In genomic region chr1:54972436-54972835, GRCh38 we compare ENCODE assay signal across 19 cellular contexts. TPM values are rescaled to one million over a fixed set of nuclear protein-coding genes. Genes with fewer than 3 reads are reported as not detected.
"Had no signal": no experiment of that assay in that cellular context is flagged by ENCODE, and none has a peak within 500 bp of the region (broad histone marks: within the 10 kb centered on the region; RNA-seq: fewer than 3 reads in every experiment).

No MANE protein-coding gene starts in this region.

- H3K9me3 Mint-ChIP-seq: activated B cell treated with CpG ODN at 0.5 μM for 24 hours; activated CD8-positive, alpha-beta T cell treated with anti-CD3 and anti-CD28 coated beads for 36 hours; activated naive CD4-positive, alpha-beta T cell treated with anti-CD3 and anti-CD28 coated beads for 36 hours; activated naive CD8-positive, alpha-beta T cell treated with anti-CD3 and anti-CD28 coated beads, Interleukin-2, amount 50 U/mL, for 24 hours; activated T-helper 17 cell treated with anti-CD3 and anti-CD28 coated beads, Interleukin-2, amount 50 U/mL, for 72 hours; nephron progenitor cell had no signal

- H3K4me3 ChIP-seq: cardiac muscle cell, dorsolateral prefrontal cortex, esophagus muscularis mucosa, suprapubic skin, upper lobe of left lung had no signal

- H3K27ac Mint-ChIP-seq: activated B cell treated with CpG ODN at 0.5 μM for 24 hours; activated CD8-positive, alpha-beta T cell treated with anti-CD3 and anti-CD28 coated beads for 36 hours; activated naive CD4-positive, alpha-beta T cell treated with anti-CD3 and anti-CD28 coated beads for 36 hours; activated naive CD8-positive, alpha-beta T cell treated with anti-CD3 and anti-CD28 coated beads, Interleukin-2, amount 50 U/mL, for 24 hours; activated T-helper 17 cell treated with anti-CD3 and anti-CD28 coated beads, Interleukin-2, amount 50 U/mL, for 72 hours; nephron progenitor cell; T-helper 17 cell had no signal

- DNase-seq: activated B cell treated with CpG ODN at 0.5 μM for 24 hours; activated CD4-positive, alpha-beta T cell treated with anti-CD3 and anti-CD28 coated beads for 48 hours; activated CD8-positive, alpha-beta T cell treated with anti-CD3 and anti-CD28 coated beads for 36 hours; activated naive CD4-positive, alpha-beta T cell treated with anti-CD3 and anti-CD28 coated beads for 36 hours; activated naive CD8-positive, alpha-beta T cell treated with anti-CD3 and anti-CD28 coated beads, Interleukin-2, amount 50 U/mL, for 24 hours; stimulated activated naive CD8-positive, alpha-beta T cell treated with anti-CD3 and anti-CD28 coated beads, Interleukin-15, Interleukin-2, amounts not matched to agents 100 U/mL and 50 U/mL, for 24 hours; T-helper 17 cell had no signal

- H3K4me3 Mint-ChIP-seq: activated B cell treated with CpG ODN at 0.5 μM for 24 hours; activated CD8-positive, alpha-beta T cell treated with anti-CD3 and anti-CD28 coated beads for 36 hours; activated naive CD4-positive, alpha-beta T cell treated with anti-CD3 and anti-CD28 coated beads for 36 hours; activated naive CD8-positive, alpha-beta T cell treated with anti-CD3 and anti-CD28 coated beads, Interleukin-2, amount 50 U/mL, for 24 hours; activated T-helper 17 cell treated with anti-CD3 and anti-CD28 coated beads, Interleukin-2, amount 50 U/mL, for 72 hours; nephron progenitor cell; T-helper 17 cell had no signal

- H3K36me3 ChIP-seq: cardiac muscle cell, esophagus muscularis mucosa, suprapubic skin, upper lobe of left lung had no signal

- H3K9me3 ChIP-seq: esophagus muscularis mucosa, suprapubic skin, upper lobe of left lung had no signal

- H3K27me3 ChIP-seq: suprapubic skin, upper lobe of left lung had no signal

- H3K4me1 Mint-ChIP-seq: activated naive CD8-positive, alpha-beta T cell treated with anti-CD3 and anti-CD28 coated beads, Interleukin-2, amount 50 U/mL, for 24 hours; T-helper 17 cell had no signal

- H3K27ac ChIP-seq: cardiac muscle cell, suprapubic skin, upper lobe of left lung had no signal

- ATAC-seq: activated CD8-positive, alpha-beta T cell treated with anti-CD3 and anti-CD28 coated beads for 36 hours; activated naive CD8-positive, alpha-beta T cell treated with anti-CD3 and anti-CD28 coated beads, Interleukin-2, amount 50 U/mL, for 24 hours; activated T-helper 17 cell treated with anti-CD3 and anti-CD28 coated beads, Interleukin-2, amount 50 U/mL, for 72 hours; stimulated activated naive CD8-positive, alpha-beta T cell treated with anti-CD3 and anti-CD28 coated beads, Interleukin-15, Interleukin-2, amounts not matched to agents 100 U/mL and 50 U/mL, for 24 hours; T-helper 17 cell had no signal

RNA-seq across cellular contexts. Expression of gene TMEM61, which starts 8.0 kb away (rescaled TPM):
- total RNA-seq: activated B cell treated with CpG ODN at 0.5 μM for 24 hours; activated CD8-positive, alpha-beta T cell treated with anti-CD3 and anti-CD28 coated beads for 36 hours; activated naive CD4-positive, alpha-beta T cell treated with anti-CD3 and anti-CD28 coated beads for 36 hours; activated T-helper 17 cell treated with anti-CD3 and anti-CD28 coated beads, Interleukin-2, amount 50 U/mL, for 72 hours; cardiac muscle cell; fibroblast of villous mesenchyme; glomerular endothelial cell; osteocyte; sciatic nerve; T-helper 17 cell had no signal
- polyA plus RNA-seq: cardiac muscle cell had no signal

RNA-seq across cellular contexts. Expression of gene BSND, which starts 26.3 kb away (rescaled TPM):
- total RNA-seq: activated B cell treated with CpG ODN at 0.5 μM for 24 hours; activated CD8-positive, alpha-beta T cell treated with anti-CD3 and anti-CD28 coated beads for 36 hours; activated naive CD4-positive, alpha-beta T cell treated with anti-CD3 and anti-CD28 coated beads for 36 hours; cardiac muscle cell; esophagus muscularis mucosa; fibroblast of villous mesenchyme; glomerular endothelial cell; lower leg skin; osteocyte; sciatic nerve; suprapubic skin had no signal
- polyA plus RNA-seq: cardiac muscle cell had no signal
